2 cellular contexts compared by ENCODE assay signal in genomic region chr11:76791002-76791770, GRCh38. TPM values are rescaled to one million over a fixed set of nuclear protein-coding genes. Genes with fewer than 3 reads are reported as not detected.
"Had no signal": no experiment of that assay in that cellular context is flagged by ENCODE, and none has a peak within 500 bp of the region (broad histone marks: within the 10 kb centered on the region; RNA-seq: fewer than 3 reads in every experiment).

No MANE protein-coding gene starts in this region.

RNA-seq across cellular contexts. Expression of gene TSKU, which starts 8.0 kb away (rescaled TPM):
- total RNA-seq: mononuclear cell had no signal
- polyA plus RNA-seq: naive thymus-derived CD4-positive, alpha-beta T cell had no signal
